30 cellular contexts compared by ENCODE assay signal in genomic region chr4:184795214-184795844, GRCh38. TPM values are rescaled to one million over a fixed set of nuclear protein-coding genes. Genes with fewer than 3 reads are reported as not detected.
A peak's percentile ranks its signal among the peaks of the same experiment; 100 is the strongest.
DNase-seq lines count a peak whose midpoint lies in the region; ATAC-seq, FAIRE-seq and TF ChIP-seq lines count a peak whose summit lies in the region.
"Had no signal": no experiment of that assay in that cellular context is flagged by ENCODE, and none has a peak within 500 bp of the region (broad histone marks: within the 10 kb centered on the region; RNA-seq: fewer than 3 reads in every experiment).

No MANE protein-coding gene starts in this region.

- in situ Hi-C loops in HepG2 (cut with HindIII; ENCODE audit: extremely low pct_ligation_motif_present, low pct_unique_long_range_greater_than_20kb), result no loop called here

- H3K36me3 Mint-ChIP-seq in natural killer cell treated with Interleukin-12 subunit alpha and Interleukin-12 subunit beta and Interleukin-15 and Interleukin-18, amount 100 ng/mL, for 72 hours, result no peaks in the 10 kb centered on the region
- H3K36me3 Mint-ChIP-seq: natural killer cell had no signal

- no peak for TF ChIP-seq EP300 in HepG2 (IDR thresholded peaks at IDR 0.05; ENCODE audit: low read depth in 2 of 2, low read length in 2 of 2)
- no peak for TF ChIP-seq EP300 in HepG2 (CRISPR knock-in tag; IDR thresholded peaks at IDR 0.05; ENCODE audit: borderline replicate concordance)

- peaks cover 11 to 77% (median 58%) of the 10 kb centered on the region in 4 donors for H3K36me3 ChIP-seq in liver (ENCODE audit: control insufficient read depth in 4 of 4, insufficient read depth in 3 of 4, low read depth in 1 of 4, low read length in 3 of 4)
- H3K36me3 ChIP-seq in HepG2 (replicated peaks in 1 of 2; ENCODE audit: control insufficient read depth in 1 of 2, insufficient read depth in 2 of 2, low read length in 2 of 2), result peaks cover 0 to 7% of the 10 kb centered on the region in 2 experiments; a peak in 2 of 5 replicates
- no peaks in the 10 kb centered on the region for H3K36me3 ChIP-seq in pancreas
- H3K36me3 ChIP-seq: BE2C, MG63, ovary, SJSA1 had no signal

- H3K79me2 ChIP-seq in HepG2 (ENCODE audit: insufficient read depth, low read length), result no peaks in the 10 kb centered on the region

- no peak overlapping the region for H2AFZ ChIP-seq in HepG2 (ENCODE audit: low read length)

- BruUV-seq in HepG2 (replicated peaks; lab: Mats Ljungman, UMichigan), result no TSS peak

- no peaks in the 10 kb centered on the region for H4K20me1 ChIP-seq in HepG2 (ENCODE audit: insufficient read depth, low read length)

- no peaks in the 10 kb centered on the region for H3K9me3 ChIP-seq in liver (ENCODE audit: control insufficient read depth in 4 of 4, low read length in 3 of 4)
- H3K9me3 ChIP-seq in HepG2 (ENCODE audit: low read length), result no peaks in the 10 kb centered on the region
- H3K9me3 ChIP-seq in pancreas, result no peaks in the 10 kb centered on the region
- H3K9me3 ChIP-seq: BE2C, heart left ventricle, MG63, ovary, sigmoid colon, SJSA1, upper lobe of left lung had no signal

- no peak for TF ChIP-seq RAD21 in liver (IDR thresholded peaks at IDR 0.05)
- no peak for TF ChIP-seq RAD21 in HepG2 (CRISPR knock-in tag; IDR thresholded peaks at IDR 0.05)

- H3K27ac ChIP-seq in liver (ENCODE audit: low read depth in 1 of 2, low read length in 2 of 2) (peak overlapping the region in 1 of 2 donors; percentile 57), HepG2 (ENCODE audit: extremely low read length, insufficient read depth, low read length) (no peak overlapping the region), pancreas (peak overlapping the region; percentile 37 to 80 (median 58))
- H3K27ac ChIP-seq: ovary, SJSA1 had no signal

- H3K27me3 Mint-ChIP-seq in natural killer cell treated with Interleukin-12 subunit alpha and Interleukin-12 subunit beta and Interleukin-15 and Interleukin-18, amount 100 ng/mL, for 72 hours, result no peaks in the 10 kb centered on the region
- H3K27me3 Mint-ChIP-seq: dendritic cell treated with granulocyte-macrophage colony-stimulating factor and Interleukin-4, amounts not matched to agents 40 ng/mL and 50 ng/mL, for 4 days had no signal

- H3K27me3 ChIP-seq in liver (ENCODE audit: control insufficient read depth in 4 of 4, insufficient read depth in 4 of 4, low read length in 3 of 4) (no peaks in the 10 kb centered on the region), HepG2 (ENCODE audit: control insufficient read depth in 1 of 2, insufficient read depth in 2 of 2, low read length in 2 of 2) (no peaks in the 10 kb centered on the region), pancreas (no peaks in the 10 kb centered on the region)
- H3K27me3 ChIP-seq: BE2C, heart left ventricle, MG63, ovary, sigmoid colon, SJSA1, upper lobe of left lung had no signal

- peaks cover 9 to 80% (median 52%) of the 10 kb centered on the region in 4 donors for H3K4me1 ChIP-seq in liver (ENCODE audit: control insufficient read depth in 4 of 4, insufficient read depth in 4 of 4, low read length in 3 of 4)
- H3K4me1 ChIP-seq in HepG2 (ENCODE audit: insufficient read depth, low read length), result no peaks in the 10 kb centered on the region
- peaks cover 8 to 12% (median 9%) of the 10 kb centered on the region in 3 donors for H3K4me1 ChIP-seq in pancreas
- H3K4me1 ChIP-seq: BE2C had no signal

- intact Hi-C loops in HepG2 (cut with micrococcal nuclease; ENCODE audit: unreplicated experiment), result no loop called here
- intact Hi-C loops in pancreas (cut with DNase I), result no loop called here

- TF ChIP-seq CTCF in liver (IDR thresholded peaks at IDR 0.05; ENCODE audit: low read depth, low read length, missing input control), result no peak
- no peak for TF ChIP-seq CTCF in HepG2 (CRISPR knock-in tag; IDR thresholded peaks at IDR 0.05)
- TF ChIP-seq CTCF in pancreas (IDR thresholded peaks at IDR 0.05), result no peak

- no peak for TF ChIP-seq POLR2A in HepG2 (IDR thresholded peaks at IDR 0.05; ENCODE audit: insufficient read depth in 1 of 2, low read depth in 2 of 2, low read length in 2 of 2)

- DNase-seq in HepG2 (ENCODE audit: low spot score), result no peak
- peak; percentile 55 to 67 for DNase-seq in dermis microvascular lymphatic vessel endothelial cell (ENCODE audit: low read depth in 2 of 2)
- no peak for DNase-seq in pancreas
- no peak for DNase-seq in NCI-H446 (lab: John Stamatoyannopoulos, UW)
- DNase-seq in activated T-cell treated with anti-CD3 and anti-CD28 coated beads, Interleukin-2, amount 50 U/mL, for 1 hour, result no peak
- DNase-seq in ureter (ENCODE audit: low spot score), result no peak
- DNase-seq in natural killer cell treated with Interleukin-12 subunit alpha and Interleukin-12 subunit beta and Interleukin-15 and Interleukin-18, amount 100 ng/mL, for 72 hours (ENCODE audit: low spot score), result no peak
- DNase-seq: activated CD4-positive, alpha-beta T cell treated with anti-CD3 and anti-CD28 coated beads for 48 hours; activated naive CD4-positive, alpha-beta T cell treated with anti-CD3 and anti-CD28 coated beads, Interleukin-2, amount 50 U/mL, for 16 hours; activated T-cell treated with anti-CD3 and anti-CD28 coated beads, Interleukin-2, amount 50 U/mL, for 72 hours; amygdala; BE2C; COR-L47; DMS79 treated with DMSO at 0.1 percent for 48 hours; GOT3; heart left ventricle; left cardiac atrium; MG63; natural killer cell; NCI-H1436; NCI-H524 treated with DMSO at 0.1 percent for 48 hours; ovary; sigmoid colon; T-helper 2 cell; upper lobe of left lung had no signal

- H3K4me1 Mint-ChIP-seq in natural killer cell treated with Interleukin-12 subunit alpha and Interleukin-12 subunit beta and Interleukin-15 and Interleukin-18, amount 100 ng/mL, for 72 hours (ENCODE audit: low read depth in 2 of 2), result peaks cover 28 to 43% of the 10 kb centered on the region in 2 donors

- CTCF ChIA-PET in HepG2 (lab: Yijun Ruan, JAX; ENCODE audit: low intra/inter-chr PET ratio, low total read pairs), result no interaction called here

- H3K27ac Mint-ChIP-seq in natural killer cell treated with Interleukin-12 subunit alpha and Interleukin-12 subunit beta and Interleukin-15 and Interleukin-18, amount 100 ng/mL, for 72 hours, result no peak overlapping the region
- H3K27ac Mint-ChIP-seq: activated T-cell treated with anti-CD3 and anti-CD28 coated beads, Interleukin-2, amount 50 U/mL, for 72 hours; dendritic cell treated with granulocyte-macrophage colony-stimulating factor and Interleukin-4, amounts not matched to agents 40 ng/mL and 50 ng/mL, for 4 days; mesothelial cell of epicardium; natural killer cell; stimulated activated naive CD8-positive, alpha-beta T cell treated with anti-CD3 and anti-CD28 coated beads, Interleukin-15, Interleukin-2, amounts not matched to agents 100 ng/mL and 50 ng/mL, for 24 hours had no signal

- H3K9ac ChIP-seq in liver (ENCODE audit: low read depth in 1 of 2, low read length in 2 of 2) (peak overlapping the region in 1 of 2 donors; percentile 27), HepG2 (ENCODE audit: insufficient read depth, low read depth, low read length) (no peak overlapping the region)

- no peak for FAIRE-seq in HepG2 (lab: Jason Lieb, UNC)
- FAIRE-seq in pancreas (lab: Jason Lieb, UNC), result no peak

- H3K4me2 ChIP-seq in HepG2 (ENCODE audit: low read depth, low read length), result no peak overlapping the region

- POLR2A ChIA-PET in HepG2 (lab: Yijun Ruan, JAX), result no interaction called here

- H3K4me3 Mint-ChIP-seq in natural killer cell treated with Interleukin-12 subunit alpha and Interleukin-12 subunit beta and Interleukin-15 and Interleukin-18, amount 100 ng/mL, for 72 hours, result no peak overlapping the region
- H3K4me3 Mint-ChIP-seq: activated T-cell treated with anti-CD3 and anti-CD28 coated beads, Interleukin-2, amount 50 U/mL, for 72 hours; dendritic cell treated with granulocyte-macrophage colony-stimulating factor and Interleukin-4, amounts not matched to agents 40 ng/mL and 50 ng/mL, for 4 days; mesothelial cell of epicardium; natural killer cell; stimulated activated naive CD8-positive, alpha-beta T cell treated with anti-CD3 and anti-CD28 coated beads, Interleukin-15, Interleukin-2, amounts not matched to agents 100 ng/mL and 50 ng/mL, for 24 hours had no signal

- ATAC-seq in HepG2 (no peak), pancreas (peak; percentile 66 to 80 (median 78))
- ATAC-seq in natural killer cell treated with Interleukin-12 subunit alpha and Interleukin-12 subunit beta and Interleukin-15 and Interleukin-18, amount 100 ng/mL, for 72 hours, result no peak
- ATAC-seq: activated T-cell treated with anti-CD3 and anti-CD28 coated beads, Interleukin-2, amount 50 U/mL, for 72 hours; left cardiac atrium; natural killer cell had no signal

- no peaks in the 10 kb centered on the region for H3K9me3 Mint-ChIP-seq in natural killer cell treated with Interleukin-12 subunit alpha and Interleukin-12 subunit beta and Interleukin-15 and Interleukin-18, amount 100 ng/mL, for 72 hours
- H3K9me3 Mint-ChIP-seq: activated T-cell treated with anti-CD3 and anti-CD28 coated beads, Interleukin-2, amount 50 U/mL, for 72 hours; dendritic cell treated with granulocyte-macrophage colony-stimulating factor and Interleukin-4, amounts not matched to agents 40 ng/mL and 50 ng/mL, for 4 days; natural killer cell; stimulated activated naive CD8-positive, alpha-beta T cell treated with anti-CD3 and anti-CD28 coated beads, Interleukin-15, Interleukin-2, amounts not matched to agents 100 ng/mL and 50 ng/mL, for 24 hours had no signal

- WGBS in liver, result 35% methylated on average over 9 of the region's 9 CpGs
- WGBS in HepG2 (ENCODE audit: low lambda C conversion rate), result 60% methylated on average over 9 of the region's 9 CpGs
- 18 to 21% methylated on average over 9 of the region's 9 CpGs for WGBS in pancreas, 2 donors

- H3K4me3 ChIP-seq in liver (ENCODE audit: low read depth in 1 of 3, low read length in 3 of 3), result no peak overlapping the region
- no peak overlapping the region for H3K4me3 ChIP-seq in HepG2 (replicated peaks in 1 of 3; ENCODE audit: insufficient read depth in 1 of 3, low read depth in 2 of 3, low read length in 3 of 3)
- no peak overlapping the region for H3K4me3 ChIP-seq in pancreas
- H3K4me3 ChIP-seq: heart left ventricle, MG63, ovary, sigmoid colon, SJSA1, upper lobe of left lung had no signal

RNA-seq across cellular contexts. Expression of gene ACSL1, which starts 30.4 kb away (rescaled TPM):
- total RNA-seq in liver, result 1,000 to 10,000 TPM in 1 of 2 donors, 100 to 1,000 TPM in 1; 210 to 2,226 TPM
- 1,000 to 10,000 TPM in 1 of 2 donors, 100 to 1,000 TPM in 1; 704 to 1,052 TPM for polyA plus RNA-seq in liver
- 29.8 and 38.2 TPM in 2 replicates for total RNA-seq in HepG2 (2016; rRNA removed; fragmentation: Illumina TruSeq; extraction: Trizol)
- total RNA-seq in HepG2 (2016; cell fraction: cytosol; rRNA removed; fragmentation: Illumina TruSeq; extraction: Trizol; ENCODE audit: low read depth), result 5.1 and 5.5 TPM in 2 replicates
- total RNA-seq in HepG2 (2016; cell fraction: insoluble cytoplasmic fraction; rRNA removed; fragmentation: Illumina TruSeq; extraction: Trizol), result 27.7 and 32.5 TPM in 2 replicates
- 15.6 and 17.1 TPM in 2 replicates for total RNA-seq in HepG2 (2016; cell fraction: membrane; rRNA removed; fragmentation: Illumina TruSeq; extraction: Trizol)
- total RNA-seq in HepG2 (2016; cell fraction: nucleus; rRNA removed; fragmentation: Illumina TruSeq; extraction: Trizol), result 33.0 and 35.9 TPM in 2 replicates
- polyA plus RNA-seq in HepG2 (2011; rRNA removed), result 10.0 and 14.3 TPM in 2 replicates
- 5.5 and 11.2 TPM in 2 replicates for polyA plus RNA-seq in HepG2 (2011; cell fraction: cytosol; rRNA removed)
- 10.0 and 18.6 TPM in 2 replicates for polyA plus RNA-seq in HepG2 (2011; cell fraction: nucleus; rRNA removed)
- polyA plus RNA-seq in HepG2 (2012), result 8.5 and 20.6 TPM in 2 replicates
- 3.5 and 4.7 TPM in 2 replicates for polyA plus RNA-seq in HepG2 (2016; cell fraction: cytosol; fragmentation: Illumina TruSeq; extraction: Trizol; ENCODE audit: low read depth)
- 31.0 and 31.7 TPM in 2 replicates for polyA plus RNA-seq in HepG2 (2016; cell fraction: insoluble cytoplasmic fraction; fragmentation: Illumina TruSeq; extraction: Trizol; ENCODE audit: low read depth)
- 10.4 and 12.2 TPM in 2 replicates for polyA plus RNA-seq in HepG2 (2016; cell fraction: membrane; fragmentation: Illumina TruSeq; extraction: Trizol; ENCODE audit: low read depth)
- polyA plus RNA-seq in HepG2 (2016; cell fraction: nucleus; fragmentation: Illumina TruSeq; extraction: Trizol; ENCODE audit: insufficient read depth, low read depth), result 44.4 and 47.7 TPM in 2 replicates
- 14.8 and 18.9 TPM in 2 replicates for polyA minus RNA-seq in HepG2 (2011; rRNA and poly(A)+ RNA removed; ENCODE audit: low replicate concordance)
- polyA minus RNA-seq in HepG2 (2011; cell fraction: cytosol; rRNA and poly(A)+ RNA removed), result 11.4 and 23.7 TPM in 2 replicates
- 11.5 and 23.1 TPM in 2 replicates for polyA minus RNA-seq in HepG2 (2011; cell fraction: nucleus; rRNA and poly(A)+ RNA removed)
- 4.6 and 9.4 TPM in 2 replicates for total RNA-seq in dermis microvascular lymphatic vessel endothelial cell
- 10 to 100 TPM; 16.0 to 39.4 (median 20.9) TPM for total RNA-seq in pancreas
- 10 to 100 TPM; 18.5 to 22.4 TPM for polyA plus RNA-seq in pancreas
- total RNA-seq in ureter, result 104 TPM
- 100 to 1,000 TPM; 110 to 111 TPM for total RNA-seq in natural killer cell treated with Interleukin-12 subunit alpha and Interleukin-12 subunit beta and Interleukin-15 and Interleukin-18, amount 100 ng/mL, for 72 hours

Comparison
In these comparisons a context has a peak if more than half of its experiments do, and no peak if none do; other contexts are left out.
1. ATAC-seq: peak in pancreas (4 of 4); none in HepG2 (single experiment) and natural killer cell treated with Interleukin-12 subunit alpha and Interleukin-12 subunit beta and Interleukin-15 and Interleukin-18, amount 100 ng/mL, for 72 hours (0 of 2).
2. DNase-seq: peak in dermis microvascular lymphatic vessel endothelial cell (2 of 2); none in HepG2 (single experiment), pancreas (0 of 6), NCI-H446 (0 of 2), activated T-cell treated with anti-CD3 and anti-CD28 coated beads, Interleukin-2, amount 50 U/mL, for 1 hour (single experiment), ureter (single experiment) and natural killer cell treated with Interleukin-12 subunit alpha and Interleukin-12 subunit beta and Interleukin-15 and Interleukin-18, amount 100 ng/mL, for 72 hours (single experiment).